1 cellular context compared by ENCODE assay signal in genomic region chr14:20682127-20682434, GRCh38.
TF ChIP-seq lines count a peak whose summit lies in the region.

No MANE protein-coding gene starts in this region.

TF ChIP-seq in HepG2, 621 proteins besides CTCF, POLR2A, EP300 and RAD21 (continued from another document and continues in another):
- TF ChIP-seq GMEB2 (CRISPR knock-in tag; IDR thresholded peaks at IDR 0.05; ENCODE audit: low read depth) (no peak), XBP1 (CRISPR knock-in tag; IDR thresholded peaks at IDR 0.05) (no peak), ZNF232 (CRISPR knock-in tag; IDR thresholded peaks at IDR 0.05; ENCODE audit: borderline replicate concordance) (0 out of 2 replicates have a peak, but pooled peaks have one; percentile 17), RBM39 (IDR thresholded peaks at IDR 0.05; ENCODE audit: low read depth, low read length, poor library complexity, severe bottlenecking) (no peak), ZNF619 (CRISPR knock-in tag; IDR thresholded peaks at IDR 0.05) (0 out of 2 replicates have a peak, but pooled peaks have one; percentile 15), ZNF740 (CRISPR knock-in tag; IDR thresholded peaks at IDR 0.05) (peak; percentile 24; the same call in 1 of the 2 replicates), ZNF12 (CRISPR knock-in tag; IDR thresholded peaks at IDR 0.05) (peak; percentile 38; the same call in 1 of the 2 replicates), ZNF543 (CRISPR knock-in tag; IDR thresholded peaks at IDR 0.05) (no peak), LCORL (IDR thresholded peaks at IDR 0.05) (no peak), LCORL (CRISPR knock-in tag; IDR thresholded peaks at IDR 0.05) (no peak), MXD4 (CRISPR knock-in tag; IDR thresholded peaks at IDR 0.05) (0 out of 2 replicates have a peak, but pooled peaks have one; percentile 23), ZSCAN31 (CRISPR knock-in tag; IDR thresholded peaks at IDR 0.05; ENCODE audit: low read depth) (0 out of 2 replicates have a peak, but pooled peaks have one; percentile 6), ZFP62 (CRISPR knock-in tag; IDR thresholded peaks at IDR 0.05) (no peak), THAP9 (CRISPR knock-in tag; IDR thresholded peaks at IDR 0.05; ENCODE audit: borderline replicate concordance) (peak; percentile 83; the same call in 1 of the 2 replicates), ZNF432 (CRISPR knock-in tag; IDR thresholded peaks at IDR 0.05; ENCODE audit: borderline replicate concordance) (0 out of 2 replicates have a peak, but pooled peaks have one; percentile 69), XRCC5 (optimal IDR thresholded peaks at IDR 0.05; ENCODE audit: low read length) (peak; percentile 3), ZNF644 (CRISPR knock-in tag; IDR thresholded peaks at IDR 0.05; ENCODE audit: low read depth) (no peak), SATB2 (CRISPR knock-in tag; IDR thresholded peaks at IDR 0.05) (no peak), TP53 (CRISPR knock-in tag; conservative IDR thresholded peaks at IDR 0.05) (no peak), NFAT5 (CRISPR knock-in tag; IDR thresholded peaks at IDR 0.05) (0 out of 2 replicates have a peak, but pooled peaks have one; percentile 9), GATA4 (IDR thresholded peaks at IDR 0.05; ENCODE audit: borderline replicate concordance, low read depth) (peak; percentile 28; the same call in 1 of the 2 replicates), PRDM10 (CRISPR knock-in tag; IDR thresholded peaks at IDR 0.05; ENCODE audit: low read depth) (0 out of 2 replicates have a peak, but pooled peaks have one; percentile 8), ZNF510 (CRISPR knock-in tag; IDR thresholded peaks at IDR 0.05; ENCODE audit: low read depth) (no peak), HNRNPH1 (optimal IDR thresholded peaks at IDR 0.05; ENCODE audit: low read depth, low read length) (no peak), FOXP4 (CRISPR knock-in tag; IDR thresholded peaks at IDR 0.05) (peak; percentile 19; the same call in 1 of the 2 replicates), KIAA2018 (CRISPR knock-in tag; IDR thresholded peaks at IDR 0.05; ENCODE audit: borderline replicate concordance) (no peak)
